20 cellular contexts compared by ENCODE assay signal in genomic region chr4:55808187-55808586, GRCh38. TPM values are rescaled to one million over a fixed set of nuclear protein-coding genes. Genes with fewer than 3 reads are reported as not detected.
"Had no signal": no experiment of that assay in that cellular context is flagged by ENCODE, and none has a peak within 500 bp of the region (broad histone marks: within the 10 kb centered on the region; RNA-seq: fewer than 3 reads in every experiment).

No MANE protein-coding gene starts in this region.

- H2AFZ ChIP-seq: parathyroid adenoma had no signal

- H3K36me3 ChIP-seq: adrenal gland, cardiac muscle cell, sigmoid colon, stomach had no signal

- H3K27ac ChIP-seq: adrenal gland, cardiac muscle cell, parathyroid adenoma, sigmoid colon, stomach, testis had no signal

- FAIRE-seq: islet of Langerhans had no signal

- DNase-seq: activated CD4-positive, alpha-beta T cell treated with anti-CD3 and anti-CD28 coated beads, Interleukin-2, amount 10 ng/mL, durations not matched to agents 24 days and 14 days; activated CD4-positive, CD25-positive, alpha-beta regulatory T cell; activated CD8-positive, alpha-beta memory T cell treated with anti-CD3 and anti-CD28 coated beads, Interleukin-2, amount 50 U/mL, for 4 hours; activated CD8-positive, alpha-beta T cell treated with anti-CD3 and anti-CD28 coated beads, Interleukin-2, amount 10 ng/mL, durations not matched to agents 7 days and 5 days; activated effector memory CD4-positive, alpha-beta T cell treated with anti-CD3 and anti-CD28 coated beads, Interleukin-2, amount 50 U/mL, for 16 hours; activated T-cell treated with anti-CD3 and anti-CD28 coated beads, Interleukin-2, amount 50 U/mL, for 48 hours; adrenal gland; naive B cell; sigmoid colon; stimulated activated CD4-positive, alpha-beta T cell treated with anti-CD3 and anti-CD28 coated beads, Interleukin-1b, Interleukin-23, amount 100 ng/mL, for 48 hours; stomach; testis had no signal

- H3K27me3 ChIP-seq: adrenal gland, cardiac muscle cell, sigmoid colon, testis had no signal

- H3K79me2 ChIP-seq: parathyroid adenoma had no signal

- H3K9me3 ChIP-seq: adrenal gland, sigmoid colon, stomach, testis had no signal

- H3K4me1 ChIP-seq: adrenal gland, parathyroid adenoma, sigmoid colon, stomach, testis had no signal

- H3K9ac ChIP-seq: parathyroid adenoma had no signal

- H3K4me3 ChIP-seq: adrenal gland, cardiac muscle cell, sigmoid colon, stomach, testis had no signal

- ATAC-seq: activated CD8-positive, alpha-beta T cell treated with anti-CD3 and anti-CD28 coated beads, Interleukin-2, amount 10 ng/mL, durations not matched to agents 7 days and 5 days had no signal

RNA-seq across cellular contexts. Expression of gene EXOC1L, which starts 11.4 kb away (rescaled TPM):
- total RNA-seq: activated CD4-positive, alpha-beta T cell treated with anti-CD3 and anti-CD28 coated beads, Interleukin-2, amount 10 ng/mL, durations not matched to agents 24 days and 14 days; activated CD8-positive, alpha-beta T cell treated with anti-CD3 and anti-CD28 coated beads, Interleukin-2, amount 10 ng/mL, durations not matched to agents 7 days and 5 days; adrenal gland; cardiac muscle cell; dermis microvascular lymphatic vessel endothelial cell; lung microvascular endothelial cell; mononuclear cell; sigmoid colon; urinary bladder had no signal
- polyA plus RNA-seq: esophagus, sigmoid colon, stomach had no signal
